ENCODE assay signal across 11 cellular contexts in the genomic region with DNA sequence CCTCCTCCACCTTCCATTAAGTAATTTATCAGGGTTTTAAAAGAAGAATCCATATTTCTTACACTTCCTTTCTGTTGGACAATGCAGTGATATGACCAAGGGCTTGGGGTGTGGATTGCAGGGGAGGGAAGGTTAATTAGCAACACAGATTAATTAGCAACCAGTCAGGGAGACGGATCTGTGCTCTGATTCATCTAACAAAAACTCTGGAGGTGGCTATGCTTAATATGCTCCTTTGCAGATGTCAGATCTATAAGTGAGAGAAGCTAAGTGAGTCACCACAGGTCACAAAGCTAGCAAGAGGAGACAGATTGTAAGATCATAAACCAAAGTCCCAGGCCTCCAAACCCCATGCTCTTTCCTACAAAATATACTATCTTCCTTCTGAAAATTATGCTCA.
DNase-seq lines count a peak whose midpoint lies in the region; ATAC-seq and TF ChIP-seq lines count a peak whose summit lies in the region.
"Had no signal": no experiment of that assay in that cellular context is flagged by ENCODE, and none has a peak within 500 bp of the region (broad histone marks: within the 10 kb centered on the region; RNA-seq: fewer than 3 reads in every experiment).

No MANE protein-coding gene starts in this region.

- 0% methylated on average over 1 of the region's 1 CpG for WGBS in smooth muscle cell (ENCODE audit: low lambda C conversion rate)

- H3K27ac ChIP-seq in Panc1 (ENCODE audit: low read length) (peak overlapping the region; percentile 63), smooth muscle cell (ENCODE audit: low read depth) (peak overlapping the region; percentile 86)
- H3K27ac ChIP-seq: HL-60, left lung had no signal

- in situ Hi-C loops in Panc1 (cut with HindIII; ENCODE audit: low pct_unique_long_range_greater_than_20kb, low sequenced_read_pairs), result no loop called here

- H3K9me3 Mint-ChIP-seq in activated CD8-positive, alpha-beta T cell treated with anti-CD3 and anti-CD28 coated beads for 36 hours, result no peaks in the 10 kb centered on the region
- no peaks in the 10 kb centered on the region for H3K9me3 Mint-ChIP-seq in activated CD8-positive, alpha-beta T cell treated with anti-CD3 and anti-CD28 coated beads, Interleukin-2, amount 10 ng/mL, durations not matched to agents 7 days and 5 days (ENCODE audit: insufficient read depth)

- peak; percentile 37 for DNase-seq in activated CD8-positive, alpha-beta T cell treated with anti-CD3 and anti-CD28 coated beads for 36 hours
- DNase-seq in activated CD8-positive, alpha-beta T cell treated with anti-CD3 and anti-CD28 coated beads, Interleukin-2, amount 10 ng/mL, durations not matched to agents 7 days and 5 days, result no peak
- DNase-seq in Panc1 (ENCODE audit: low read depth, low spot score) (no peak), epithelial cell of esophagus (ENCODE audit: low read depth) (peak; percentile 89), smooth muscle cell (lab: John Stamatoyannopoulos, UW; ENCODE audit: unreplicated experiment) (no peak), NCI-H524 treated with DMSO at 0.1 percent for 48 hours (lab: John Stamatoyannopoulos, UW) (no peak), dermis blood vessel endothelial cell (no peak)
- DNase-seq: left lung; stimulated activated CD8-positive, alpha-beta memory T cell treated with anti-CD3 and anti-CD28 coated beads, Interleukin-4, amount 100 ng/mL, for 48 hours had no signal

- H3K9ac ChIP-seq in smooth muscle cell (ENCODE audit: low read depth), result peak overlapping the region; percentile 42

- H3K36me3 ChIP-seq in Panc1 (ENCODE audit: control insufficient read depth, insufficient read depth, low read length) (no peaks in the 10 kb centered on the region), smooth muscle cell (ENCODE audit: low read depth) (no peaks in the 10 kb centered on the region)
- H3K36me3 ChIP-seq: left lung had no signal

- ATAC-seq in activated CD8-positive, alpha-beta T cell treated with anti-CD3 and anti-CD28 coated beads for 36 hours, result peak; percentile 58
- ATAC-seq in activated CD8-positive, alpha-beta T cell treated with anti-CD3 and anti-CD28 coated beads, Interleukin-2, amount 10 ng/mL, durations not matched to agents 7 days and 5 days, result no peak
- no peak for ATAC-seq in Panc1
- no peak for ATAC-seq in HG03097 (IDR thresholded peaks at IDR 0.05; ENCODE audit: low FRiP score, unreplicated experiment)
- ATAC-seq: left lung had no signal

- no peak overlapping the region for H2AFZ ChIP-seq in smooth muscle cell (ENCODE audit: low read depth)

- peak overlapping the region; percentile 0 for H3K4me3 Mint-ChIP-seq in activated CD8-positive, alpha-beta T cell treated with anti-CD3 and anti-CD28 coated beads for 36 hours
- H3K4me3 Mint-ChIP-seq in activated CD8-positive, alpha-beta T cell treated with anti-CD3 and anti-CD28 coated beads, Interleukin-2, amount 10 ng/mL, durations not matched to agents 7 days and 5 days, result no peak overlapping the region

- H3K27me3 ChIP-seq in Panc1 (ENCODE audit: control insufficient read depth, insufficient read depth, low read length) (no peaks in the 10 kb centered on the region), smooth muscle cell (ENCODE audit: low read depth) (no peaks in the 10 kb centered on the region)
- H3K27me3 ChIP-seq: left lung had no signal

- H3K36me3 Mint-ChIP-seq in activated CD8-positive, alpha-beta T cell treated with anti-CD3 and anti-CD28 coated beads for 36 hours (ENCODE audit: low read depth), result no peaks in the 10 kb centered on the region
- no peaks in the 10 kb centered on the region for H3K36me3 Mint-ChIP-seq in activated CD8-positive, alpha-beta T cell treated with anti-CD3 and anti-CD28 coated beads, Interleukin-2, amount 10 ng/mL, durations not matched to agents 7 days and 5 days (ENCODE audit: low read depth)

- peaks cover 79% of the 10 kb centered on the region for H3K4me1 Mint-ChIP-seq in activated CD8-positive, alpha-beta T cell treated with anti-CD3 and anti-CD28 coated beads for 36 hours (ENCODE audit: low read depth)
- H3K4me1 Mint-ChIP-seq in activated CD8-positive, alpha-beta T cell treated with anti-CD3 and anti-CD28 coated beads, Interleukin-2, amount 10 ng/mL, durations not matched to agents 7 days and 5 days (ENCODE audit: low read depth), result peaks cover 77% of the 10 kb centered on the region

- H3K79me2 ChIP-seq in smooth muscle cell (ENCODE audit: low read depth), result no peaks in the 10 kb centered on the region

- BruUV-seq in Panc1 (replicated peaks; lab: Mats Ljungman, UMichigan), result no TSS peak

- H3K4me1 ChIP-seq in Panc1 (ENCODE audit: control insufficient read depth, insufficient read depth, low read length), result peaks cover 19% of the 10 kb centered on the region
- no peaks in the 10 kb centered on the region for H3K4me1 ChIP-seq in smooth muscle cell (ENCODE audit: low read depth)

- CTCF ChIA-PET in activated CD8-positive, alpha-beta T cell treated with anti-CD3 and anti-CD28 coated beads for 36 hours (lab: Charles Lee), result interaction anchor here (1.2 to 1.9 kb wide), 2 partner anchors 19 to 128 kb away, joined by 4 to 8 read pairs; no protein-coding TSS in a partner anchor
- CTCF ChIA-PET in activated CD8-positive, alpha-beta T cell treated with anti-CD3 and anti-CD28 coated beads, Interleukin-2, amount 10 ng/mL, durations not matched to agents 7 days and 5 days (lab: Charles Lee), result interaction anchor here (0.9 to 1.0 kb wide), 2 partner anchors 11 to 341 kb away, joined by 3 to 4 read pairs; no protein-coding TSS in a partner anchor
- CTCF ChIA-PET in Panc1 (lab: Charles Lee), result no interaction called here

- H3K4me3 ChIP-seq in Panc1 (ENCODE audit: low read depth in 2 of 2, low read length in 2 of 2), result no peak overlapping the region
- no peak overlapping the region for H3K4me3 ChIP-seq in epithelial cell of esophagus (ENCODE audit: low read length)
- H3K4me3 ChIP-seq in smooth muscle cell, result no peak overlapping the region
- H3K4me3 ChIP-seq: left lung had no signal

- intact Hi-C loops in activated CD8-positive, alpha-beta T cell treated with anti-CD3 and anti-CD28 coated beads for 36 hours (cut with micrococcal nuclease), result no loop called here
- intact Hi-C loops in Panc1 (cut with micrococcal nuclease; ENCODE audit: unreplicated experiment), result no loop called here

- no peak for TF ChIP-seq CTCF in activated CD8-positive, alpha-beta T cell treated with anti-CD3 and anti-CD28 coated beads for 36 hours (IDR thresholded peaks at IDR 0.05)
- TF ChIP-seq CTCF in Panc1 (IDR thresholded peaks at IDR 0.05), result no peak
- no peak for TF ChIP-seq CTCF in epithelial cell of esophagus (IDR thresholded peaks at IDR 0.05; ENCODE audit: insufficient read depth, low read depth, low read length, missing control alignments)
- no peak for TF ChIP-seq CTCF in smooth muscle cell (IDR thresholded peaks at IDR 0.05; ENCODE audit: borderline replicate concordance, insufficient read depth, poor library complexity, severe bottlenecking)

- peaks cover 1% of the 10 kb centered on the region for H3K27me3 Mint-ChIP-seq in activated CD8-positive, alpha-beta T cell treated with anti-CD3 and anti-CD28 coated beads for 36 hours
- H3K27me3 Mint-ChIP-seq in activated CD8-positive, alpha-beta T cell treated with anti-CD3 and anti-CD28 coated beads, Interleukin-2, amount 10 ng/mL, durations not matched to agents 7 days and 5 days (ENCODE audit: low read depth), result no peaks in the 10 kb centered on the region

- POLR2A ChIA-PET in activated CD8-positive, alpha-beta T cell treated with anti-CD3 and anti-CD28 coated beads for 36 hours (lab: Charles Lee), result interaction anchor here (1.0 to 6.9 kb wide), 4 partner anchors 13 to 21 kb away, joined by 3 to 23 read pairs (median 4); no protein-coding TSS in a partner anchor
- POLR2A ChIA-PET in activated CD8-positive, alpha-beta T cell treated with anti-CD3 and anti-CD28 coated beads, Interleukin-2, amount 10 ng/mL, durations not matched to agents 7 days and 5 days (lab: Charles Lee), result interaction anchor here (2.0 kb wide), 1 partner anchor 17 kb away, joined by 6 read pairs; no protein-coding TSS in a partner anchor
- POLR2A ChIA-PET in Panc1 (lab: Charles Lee), result no interaction called here

- H4K20me1 ChIP-seq in smooth muscle cell (ENCODE audit: low read depth), result no peaks in the 10 kb centered on the region

- H3K9me3 ChIP-seq in Panc1 (ENCODE audit: control insufficient read depth, insufficient read depth, low read depth, low read length) (no peaks in the 10 kb centered on the region), smooth muscle cell (replicated peaks; ENCODE audit: low read depth) (no peaks in the 10 kb centered on the region)
- H3K9me3 ChIP-seq: left lung had no signal

- peaks cover 5% of the 10 kb centered on the region for H3F3A ChIP-seq in smooth muscle cell (ENCODE audit: low read depth)

- H3K4me2 ChIP-seq in smooth muscle cell, result peak overlapping the region; percentile 65

- peak overlapping the region; percentile 91 for H3K27ac Mint-ChIP-seq in activated CD8-positive, alpha-beta T cell treated with anti-CD3 and anti-CD28 coated beads for 36 hours
- no peak overlapping the region for H3K27ac Mint-ChIP-seq in activated CD8-positive, alpha-beta T cell treated with anti-CD3 and anti-CD28 coated beads, Interleukin-2, amount 10 ng/mL, durations not matched to agents 7 days and 5 days

Comparison
In these comparisons a context has a peak if more than half of its experiments do, and no peak if none do; other contexts are left out.
1. DNase-seq: peak in activated CD8-positive, alpha-beta T cell treated with anti-CD3 and anti-CD28 coated beads for 36 hours (single experiment) and epithelial cell of esophagus (single experiment); none in activated CD8-positive, alpha-beta T cell treated with anti-CD3 and anti-CD28 coated beads, Interleukin-2, amount 10 ng/mL, durations not matched to agents 7 days and 5 days (single experiment), Panc1 (single experiment), smooth muscle cell (single experiment), NCI-H524 treated with DMSO at 0.1 percent for 48 hours (single experiment) and dermis blood vessel endothelial cell (single experiment).